ENCODE assay signal across 1 cellular context in genomic region chr17:81843713-81844326, GRCh38.
TF ChIP-seq lines count a peak whose summit lies in the region.

No MANE protein-coding gene starts in this region.

TF ChIP-seq in HEK293T, 16 proteins besides CTCF, POLR2A, EP300 and RAD21:
- no peak for TF ChIP-seq FOXA1 (IDR thresholded peaks at IDR 0.05)
- TF ChIP-seq SUZ12 (IDR thresholded peaks at IDR 0.05), result no peak
